9 cellular contexts compared by ENCODE assay signal in genomic region chr7:150378115-150378852, GRCh38. TPM values are rescaled to one million over a fixed set of nuclear protein-coding genes. Genes with fewer than 3 reads are reported as not detected.
A peak's percentile ranks its signal among the peaks of the same experiment; 100 is the strongest.
DNase-seq lines count a peak whose midpoint lies in the region; ATAC-seq, FAIRE-seq and TF ChIP-seq lines count a peak whose summit lies in the region.
"Had no signal": no experiment of that assay in that cellular context is flagged by ENCODE, and none has a peak within 500 bp of the region (broad histone marks: within the 10 kb centered on the region; RNA-seq: fewer than 3 reads in every experiment).

No MANE protein-coding gene starts in this region.

- no peaks in the 10 kb centered on the region for H3K79me2 ChIP-seq in GM23248 (ENCODE audit: insufficient read depth)
- peaks cover 0 to 50% of the 10 kb centered on the region in 2 experiments for H3K79me2 ChIP-seq in H1 (ENCODE audit: control insufficient read depth in 1 of 2, insufficient read depth in 2 of 2, low read length in 2 of 2)

- ATAC-seq in memory B cell (ENCODE audit: low read depth) = peak; percentile 2
- no peak for ATAC-seq in HG02588 (IDR thresholded peaks at IDR 0.05; ENCODE audit: unreplicated experiment)

- H4K5ac ChIP-seq in H1 (ENCODE audit: insufficient read length, low read depth, low read length) = peak overlapping the region; percentile 89

- no peaks in the 10 kb centered on the region for H3K9me3 Mint-ChIP-seq in memory B cell

- H3K4me2 ChIP-seq in GM23248 (ENCODE audit: unreplicated experiment) (peak overlapping the region; percentile 77), H1 (ENCODE audit: insufficient read depth in 1 of 2, low read depth in 2 of 2, low read length in 2 of 2) (peak overlapping the region; percentile 68 to 94)

- POLR2A ChIA-PET in H1 (lab: Charles Lee; ENCODE audit: partially characterized antibody) = interaction anchor here (0.6 to 6.1 kb wide), 19 partner anchors 8 to 53 kb away, joined by 3 to 93 read pairs (median 4); partner anchors contain the start of genes RARRES2 and REPIN1

- H3K27me3 ChIP-seq in GM23248 (replicated peaks; ENCODE audit: insufficient read depth) (no peaks in the 10 kb centered on the region), WERI-Rb-1 (ENCODE audit: insufficient read depth, low read depth, severe bottlenecking) (no peaks in the 10 kb centered on the region), H1 (replicated peaks in 1 of 4; ENCODE audit: control insufficient read depth in 3 of 4, extremely low read depth in 1 of 4, insufficient read depth in 3 of 4, low read length in 3 of 4) (no peaks in the 10 kb centered on the region)

- no peak overlapping the region for H2BK15ac ChIP-seq in H1 (ENCODE audit: low read length)

- peak overlapping the region; percentile 82 for H3K4me3 Mint-ChIP-seq in memory B cell

- H3K9ac ChIP-seq in GM23248 = peak overlapping the region; percentile 79
- H3K9ac ChIP-seq in H1 (replicated peaks in 1 of 4; ENCODE audit: extremely low read depth in 1 of 4, low read depth in 3 of 4, low read length in 3 of 4) = peak overlapping the region in 3 of 4 experiments; percentile 53 to 72 (median 71); a peak in 5 of 7 replicates

- H3K56ac ChIP-seq in H1 (replicated peaks; ENCODE audit: insufficient read length, low read depth, low read length) = peak overlapping the region; percentile 93

- H3K4ac ChIP-seq in H1 (replicated peaks; ENCODE audit: insufficient read length, low read depth, low read length) = no peak overlapping the region

- no peaks in the 10 kb centered on the region for H3K9me3 ChIP-seq in GM23248 (ENCODE audit: low read depth)
- no peaks in the 10 kb centered on the region for H3K9me3 ChIP-seq in WERI-Rb-1 (ENCODE audit: severe bottlenecking)
- H3K9me3 ChIP-seq in H1 (ENCODE audit: insufficient read depth in 2 of 2, low read depth in 1 of 2, low read length in 1 of 2) = no peaks in the 10 kb centered on the region

- H3K4me3 ChIP-seq in GM23248 (peak overlapping the region; percentile 90), WERI-Rb-1 (ENCODE audit: low read depth, low read length) (peak overlapping the region; percentile 81), H1 (ENCODE audit: extremely low read depth in 1 of 4, insufficient read depth in 2 of 4, low read depth in 3 of 4, low read length in 4 of 4) (peak overlapping the region; percentile 54 to 96 (median 62))

- H3K36me3 Mint-ChIP-seq in memory B cell = peaks cover 2% of the 10 kb centered on the region

- H3K4me1 ChIP-seq in GM23248 (ENCODE audit: insufficient read depth) = peaks cover 8% of the 10 kb centered on the region; the same call in 1 of the 2 replicates
- peaks cover 15 to 41% (median 24%) of the 10 kb centered on the region in 4 experiments for H3K4me1 ChIP-seq in H1 (replicated peaks in 1 of 4; ENCODE audit: control insufficient read depth in 3 of 4, insufficient read depth in 4 of 4, low read length in 3 of 4)

- no peak overlapping the region for H3K23ac ChIP-seq in H1 (ENCODE audit: insufficient read length)

- peaks cover 11% of the 10 kb centered on the region for H3K23me2 ChIP-seq in H1 (ENCODE audit: low read depth, low read length)

- H4K20me1 ChIP-seq in GM23248 (ENCODE audit: insufficient read depth) (no peaks in the 10 kb centered on the region), H1 (replicated peaks in 1 of 2; ENCODE audit: control insufficient read depth in 1 of 2, insufficient read depth in 2 of 2, low read length in 2 of 2) (peaks cover 0 to 4% of the 10 kb centered on the region in 2 experiments)

- H3K36me3 ChIP-seq in GM23248 (ENCODE audit: low read depth) (0 out of 2 replicates have a peak, but pooled peaks cover 2% of the 10 kb centered on the region), WERI-Rb-1 (peaks cover 20% of the 10 kb centered on the region), H1 (ENCODE audit: control insufficient read depth in 2 of 4, insufficient read depth in 4 of 4, low read length in 3 of 4) (peaks cover 3 to 22% (median 8%) of the 10 kb centered on the region in 4 experiments; a peak in 6 of 8 replicates)

- H4K8ac ChIP-seq in H1 (ENCODE audit: extremely low read depth, insufficient read depth, low read length) = peak overlapping the region; percentile 91

- FAIRE-seq in H1 (lab: Jason Lieb, UNC) = peak; percentile 72
- FAIRE-seq: colon had no signal

- no peak overlapping the region for H3K14ac ChIP-seq in H1 (ENCODE audit: insufficient read length)

- H2BK120ac ChIP-seq in H1 (replicated peaks; ENCODE audit: low read depth, low read length) = no peak overlapping the region

- TF ChIP-seq RAD21 in H1 (IDR thresholded peaks at IDR 0.05 in 1 of 2, conservative IDR thresholded peaks at IDR 0.05 in 1 of 2; ENCODE audit: low read depth in 2 of 2, low read length in 2 of 2) = peak; percentile 32 to 60

- peak overlapping the region; percentile 43; the same call in 1 of the 2 replicates for H2BK20ac ChIP-seq in H1 (ENCODE audit: low read length)

- H3K27ac Mint-ChIP-seq in memory B cell = peak overlapping the region; percentile 98

- H2AFZ ChIP-seq in GM23248 (peak overlapping the region; percentile 91), H1 (ENCODE audit: low read length) (no peak overlapping the region)

- no peaks in the 10 kb centered on the region for H3K9me2 ChIP-seq in GM23248 (ENCODE audit: insufficient read depth)

- H2BK12ac ChIP-seq in H1 (ENCODE audit: low read depth, low read length) = no peak overlapping the region

- H3K27me3 Mint-ChIP-seq in memory B cell = no peaks in the 10 kb centered on the region

- in situ Hi-C loops in GM23248 (cut with MboI) = no loop called here

- H3K4me1 Mint-ChIP-seq in memory B cell = peaks cover 60% of the 10 kb centered on the region

- H4K91ac ChIP-seq in H1 (replicated peaks; ENCODE audit: insufficient read length, low read length) = peak overlapping the region; percentile 26

- CTCF ChIA-PET in H1 (lab: Charles Lee; ENCODE audit: partially characterized antibody) = interaction anchor here (0.9 to 2.1 kb wide), 16 partner anchors 9 to 92 kb away, joined by 3 to 18 read pairs (median 4); partner anchors contain the start of gene REPIN1

- peaks cover 15% of the 10 kb centered on the region for H3K79me1 ChIP-seq in H1 (ENCODE audit: low read depth, low read length)

- WGBS in GM23248 (ENCODE audit: low coverage in 1 of 2, low lambda C conversion rate in 2 of 2, missing lambda C conversion rate in 2 of 2), 2 experiments = 5 to 8% methylated on average over 32 of the region's 32 CpGs
- WGBS in H1 (ENCODE audit: extremely low coverage in 1 of 2, insufficient coverage in 1 of 2, insufficient read length in 1 of 2, insufficient replicate concordance in 2 of 2, low coverage in 1 of 2, low lambda C conversion rate in 2 of 2, missing lambda C conversion rate in 1 of 2), 2 experiments = 9% methylated on average over 32 of the region's 32 CpGs; no CpG with 5 or more reads in 1 of the 2 experiments

- peak; percentile 69 for DNase-seq in D341Med (ENCODE audit: low spot score)
- peak; percentile 70 for DNase-seq in GM23248
- peak; percentile 35 for DNase-seq in NCI-H2171 (lab: John Stamatoyannopoulos, UW)
- peak; percentile 90 for DNase-seq in WERI-Rb-1
- peak; percentile 82 to 88 for DNase-seq in H1 (ENCODE audit: low read depth in 1 of 2, low spot score in 2 of 2)
- no peak for DNase-seq in memory B cell (ENCODE audit: low spot score in 2 of 2)

- TF ChIP-seq CTCF in WERI-Rb-1 (IDR thresholded peaks at IDR 0.05; ENCODE audit: low read depth, low read length) (peak; percentile 28; the same call in 1 of the 2 replicates), H1 (IDR thresholded peaks at IDR 0.05; ENCODE audit: control extremely low read depth in 1 of 3, insufficient read depth in 1 of 3, low read depth in 1 of 3, low read length in 3 of 3) (peak in 2 of 3 experiments; percentile 61 to 63; a peak in 3 of 4 replicates)

- peak overlapping the region; percentile 71 for H2BK5ac ChIP-seq in H1 (ENCODE audit: low read depth, low read length)

- H3F3A ChIP-seq in GM23248 (ENCODE audit: insufficient read depth) = 0 out of 2 replicates have a peak, but pooled peaks cover 7% of the 10 kb centered on the region

- H3K27ac ChIP-seq in GM23248 = peak overlapping the region; percentile 45
- H3K27ac ChIP-seq in WERI-Rb-1 = peak overlapping the region; percentile 99
- peak overlapping the region; percentile 70 for H3K27ac ChIP-seq in H1 (ENCODE audit: low read depth, low read length)
- peak overlapping the region; percentile 96 for H3K27ac ChIP-seq in temporal lobe (ENCODE audit: low read depth, low read length)

- TF ChIP-seq EP300 in H1 (IDR thresholded peaks at IDR 0.05; ENCODE audit: borderline replicate concordance in 1 of 2, low read depth in 2 of 2, low read length in 2 of 2) = peak in 1 of 2 experiments; percentile 35; a peak in 1 of 3 replicates

- peak in 1 of 2 experiments; percentile 53; a peak in 1 of 3 replicates for TF ChIP-seq POLR2A in H1 (IDR thresholded peaks at IDR 0.05; ENCODE audit: control extremely low read depth in 1 of 2, low read depth in 2 of 2, low read length in 2 of 2)

- no peak overlapping the region for H2AK5ac ChIP-seq in H1 (ENCODE audit: low read depth, low read length)

- peak overlapping the region; percentile 98 for H3K18ac ChIP-seq in H1 (ENCODE audit: extremely low read depth, low read length)

RNA-seq across cellular contexts. Expression of gene ZNF775, which starts 0.8 kb away (rescaled TPM):
- 3.9 and 5.2 TPM in 2 replicates for total RNA-seq in GM23248 (2014; rRNA removed; shearing (Covaris generic))
- polyA plus RNA-seq in GM23248 (2016; fragmentation: Nextera tagmentation; extraction: Ambion mirVana) = 0.75 and 1.6 TPM in 2 replicates
- 21.5 and 24.9 TPM in 2 replicates for total RNA-seq in H1 (2021; fragmentation: NEBNext Ultra II Directional; extraction: Animal tissue kit (Norgen Biotek cat#: 25700))
- polyA plus RNA-seq in H1 (2011; rRNA removed) = 13.6 and 22.5 TPM in 2 replicates
- 23.8 TPM for polyA plus RNA-seq in H1 (2011; cell fraction: cytosol; rRNA removed)
- 26.9 TPM for polyA plus RNA-seq in H1 (2011; cell fraction: nucleus; rRNA removed)
- polyA plus RNA-seq in H1 (2012, experiment 1 of 2) = 12.3 to 21.8 TPM (median 20.3 TPM) in 4 replicates
- polyA plus RNA-seq in H1 (2012, experiment 2 of 2) = 13.0 TPM
- 9.1 TPM for polyA plus RNA-seq in H1 (2013, experiment 1 of 2)
- 8.5 TPM for polyA plus RNA-seq in H1 (2013, experiment 2 of 2)
- 2.5 and 2.9 TPM in 2 replicates for polyA minus RNA-seq in H1 (2011; rRNA and poly(A)+ RNA removed)
- polyA minus RNA-seq in H1 (2011; cell fraction: cytosol; rRNA and poly(A)+ RNA removed) = 21.4 TPM
- 15.7 TPM for polyA minus RNA-seq in H1 (2011; cell fraction: nucleus; rRNA and poly(A)+ RNA removed)
- total RNA-seq in temporal lobe = 9.3 TPM

RNA-seq across cellular contexts. Expression of gene REPIN1, which starts 9.7 kb away (rescaled TPM):
- total RNA-seq in GM23248 (2014; rRNA removed; shearing (Covaris generic)) = 48.1 and 53.5 TPM in 2 replicates
- polyA plus RNA-seq in GM23248 (2016; fragmentation: Nextera tagmentation; extraction: Ambion mirVana) (15.8 and 17.3 TPM in 2 replicates), H1 (2011; rRNA removed) (98.6 and 147 TPM in 2 replicates)
- total RNA-seq in H1 (2021; fragmentation: NEBNext Ultra II Directional; extraction: Animal tissue kit (Norgen Biotek cat#: 25700)) = 125 and 130 TPM in 2 replicates
- polyA plus RNA-seq in H1 (2011; cell fraction: cytosol; rRNA removed) = 110 TPM
- 159 TPM for polyA plus RNA-seq in H1 (2011; cell fraction: nucleus; rRNA removed)
- 81.6 to 105 TPM (median 96.5 TPM) in 4 replicates for polyA plus RNA-seq in H1 (2012, experiment 1 of 2)
- 86.7 TPM for polyA plus RNA-seq in H1 (2012, experiment 2 of 2)
- polyA plus RNA-seq in H1 (2013, experiment 1 of 2) = 78.2 TPM
- 74.4 TPM for polyA plus RNA-seq in H1 (2013, experiment 2 of 2)
- 39.8 and 47.5 TPM in 2 replicates for polyA minus RNA-seq in H1 (2011; rRNA and poly(A)+ RNA removed)
- polyA minus RNA-seq in H1 (2011; cell fraction: cytosol; rRNA and poly(A)+ RNA removed) = 55.6 TPM
- 72.6 TPM for polyA minus RNA-seq in H1 (2011; cell fraction: nucleus; rRNA and poly(A)+ RNA removed)
- total RNA-seq in temporal lobe = 28.8 TPM

RNA-seq across cellular contexts. Expression of gene RARRES2, which starts 36.9 kb away (rescaled TPM):
- total RNA-seq in GM23248 (2014; rRNA removed; shearing (Covaris generic)) = not detected in 2 replicates
- not detected in 2 replicates for polyA plus RNA-seq in GM23248 (2016; fragmentation: Nextera tagmentation; extraction: Ambion mirVana)
- 254 and 264 TPM in 2 replicates for total RNA-seq in H1 (2021; fragmentation: NEBNext Ultra II Directional; extraction: Animal tissue kit (Norgen Biotek cat#: 25700))
- 441 and 483 TPM in 2 replicates for polyA plus RNA-seq in H1 (2011; rRNA removed)
- polyA plus RNA-seq in H1 (2011; cell fraction: cytosol; rRNA removed) = 569 TPM
- polyA plus RNA-seq in H1 (2011; cell fraction: nucleus; rRNA removed) = 327 TPM
- polyA plus RNA-seq in H1 (2012, experiment 1 of 2) = 326 to 515 TPM (median 467 TPM) in 4 replicates
- polyA plus RNA-seq in H1 (2012, experiment 2 of 2) = 519 TPM
- polyA plus RNA-seq in H1 (2013, experiment 1 of 2) = 191 TPM
- polyA plus RNA-seq in H1 (2013, experiment 2 of 2) = 244 TPM
- 29.0 and 37.7 TPM in 2 replicates for polyA minus RNA-seq in H1 (2011; rRNA and poly(A)+ RNA removed)
- 63.9 TPM for polyA minus RNA-seq in H1 (2011; cell fraction: cytosol; rRNA and poly(A)+ RNA removed)
- 52.1 TPM for polyA minus RNA-seq in H1 (2011; cell fraction: nucleus; rRNA and poly(A)+ RNA removed)
- 12.0 TPM for total RNA-seq in temporal lobe

RNA-seq across cellular contexts. Expression of gene ACTR3C, which starts 54.9 kb away (rescaled TPM):
- not detected in 2 replicates for total RNA-seq in GM23248 (2014; rRNA removed; shearing (Covaris generic))
- polyA plus RNA-seq in GM23248 (2016; fragmentation: Nextera tagmentation; extraction: Ambion mirVana) = not detected in 2 replicates
- total RNA-seq in H1 (2021; fragmentation: NEBNext Ultra II Directional; extraction: Animal tissue kit (Norgen Biotek cat#: 25700)) = 0.84 TPM in 1 of 2 replicates, not detected in the other
- polyA plus RNA-seq in H1 (2011; rRNA removed) = 0.78 and 1.5 TPM in 2 replicates
- polyA plus RNA-seq in H1 (2011; cell fraction: cytosol; rRNA removed) = 1.3 TPM
- polyA plus RNA-seq in H1 (2011; cell fraction: nucleus; rRNA removed) = 1.6 TPM
- 0.98 to 2.0 TPM (median 1.4 TPM) in 4 replicates for polyA plus RNA-seq in H1 (2012, experiment 1 of 2)
- 0.75 TPM for polyA plus RNA-seq in H1 (2012, experiment 2 of 2)
- not detected for polyA plus RNA-seq in H1 (2013, experiment 1 of 2)
- polyA plus RNA-seq in H1 (2013, experiment 2 of 2) = 0.07 TPM
- polyA minus RNA-seq in H1 (2011; rRNA and poly(A)+ RNA removed) = 2.5 and 6.1 TPM in 2 replicates
- polyA minus RNA-seq in H1 (2011; cell fraction: cytosol; rRNA and poly(A)+ RNA removed) = 1.9 TPM
- 15.5 TPM for polyA minus RNA-seq in H1 (2011; cell fraction: nucleus; rRNA and poly(A)+ RNA removed)
- total RNA-seq in temporal lobe = 4.2 TPM

RNA-seq across cellular contexts. Expression of gene LRRC61, which starts 55.1 kb away (rescaled TPM):
- total RNA-seq in GM23248 (2014; rRNA removed; shearing (Covaris generic)) = not detected in 2 replicates
- polyA plus RNA-seq in GM23248 (2016; fragmentation: Nextera tagmentation; extraction: Ambion mirVana) (not detected in 2 replicates), H1 (2011; rRNA removed) (44.8 and 72.4 TPM in 2 replicates)
- total RNA-seq in H1 (2021; fragmentation: NEBNext Ultra II Directional; extraction: Animal tissue kit (Norgen Biotek cat#: 25700)) = 0.73 and 1.0 TPM in 2 replicates
- polyA plus RNA-seq in H1 (2011; cell fraction: cytosol; rRNA removed) = 40.2 TPM
- 36.1 TPM for polyA plus RNA-seq in H1 (2011; cell fraction: nucleus; rRNA removed)
- polyA plus RNA-seq in H1 (2012, experiment 1 of 2) = 12.3 to 27.6 TPM (median 25.8 TPM) in 4 replicates
- 31.8 TPM for polyA plus RNA-seq in H1 (2012, experiment 2 of 2)
- 0.34 TPM for polyA plus RNA-seq in H1 (2013, experiment 1 of 2)
- polyA plus RNA-seq in H1 (2013, experiment 2 of 2) = 0.42 TPM
- polyA minus RNA-seq in H1 (2011; rRNA and poly(A)+ RNA removed) = 14.4 and 19.1 TPM in 2 replicates
- 27.4 TPM for polyA minus RNA-seq in H1 (2011; cell fraction: cytosol; rRNA and poly(A)+ RNA removed)
- polyA minus RNA-seq in H1 (2011; cell fraction: nucleus; rRNA and poly(A)+ RNA removed) = 16.0 TPM
- total RNA-seq in temporal lobe = 14.0 TPM

Comparison
In these comparisons a context has a peak if more than half of its experiments do, and no peak if none do; other contexts are left out.
1. DNase-seq: peak in D341Med (single experiment), GM23248 (single experiment), NCI-H2171 (single experiment), WERI-Rb-1 (single experiment) and H1 (2 of 2); none in memory B cell (0 of 2).
2. H3K27ac ChIP-seq: peak in every context shown above with its lines; median percentile 99 in WERI-Rb-1; 96 in temporal lobe; 70 in H1; 45 in GM23248.
3. RNA of gene RARRES2, which starts 36.9 kb away (total RNA-seq): 254 to 264 TPM in H1; 12.0 TPM in temporal lobe (single experiment) and not detected in GM23248; every median in the first group is over 10 times any median in the second.
4. Peak in every context shown above with its lines, with median percentiles within 50 percentile points of each other: H3K4me3 ChIP-seq.